Comparison of ENCODE assay signal across 20 cellular contexts in the genomic region with DNA sequence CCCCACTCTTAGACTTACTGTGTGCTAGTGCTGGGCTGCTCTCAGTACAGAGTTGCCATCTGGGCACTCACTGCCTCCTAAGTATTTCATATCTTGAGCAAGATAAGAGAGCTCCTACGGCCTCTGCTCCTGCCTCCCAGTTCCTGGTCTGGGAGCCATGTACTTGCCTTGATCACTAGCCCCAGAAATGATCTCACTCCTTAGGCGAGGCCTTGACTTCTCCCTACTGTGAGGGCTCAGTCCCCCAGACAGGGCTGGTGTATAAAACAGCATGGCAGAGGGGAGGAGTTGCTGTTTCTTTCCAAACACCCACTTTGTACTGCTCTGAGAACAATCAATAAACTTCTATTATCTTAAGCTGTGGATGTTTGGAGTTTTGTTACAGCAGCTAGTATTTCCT. TPM values are rescaled to one million over a fixed set of nuclear protein-coding genes. Genes with fewer than 3 reads are reported as not detected.
A peak's percentile ranks its signal among the peaks of the same experiment; 100 is the strongest.
DNase-seq lines count a peak whose midpoint lies in the region; ATAC-seq and TF ChIP-seq lines count a peak whose summit lies in the region.
"Had no signal": no experiment of that assay in that cellular context is flagged by ENCODE, and none has a peak within 500 bp of the region (broad histone marks: within the 10 kb centered on the region; RNA-seq: fewer than 3 reads in every experiment).

No MANE protein-coding gene starts in this region.

- no peak overlapping the region for H2BK5ac ChIP-seq in neuronal stem cell (ENCODE audit: low read length)

- CTCF ChIA-PET in activated CD4-positive, alpha-beta T cell treated with anti-CD3 and anti-CD28 coated beads, Interleukin-2, amount 10 ng/mL, durations not matched to agents 7 days and 5 days (lab: Charles Lee): interaction anchor here (1.1 to 1.2 kb wide), 2 partner anchors 9 to 19 kb away, joined by 3 read pairs; no protein-coding TSS in a partner anchor

- H3K9me3 ChIP-seq in right atrium auricular region (no peaks in the 10 kb centered on the region), neuronal stem cell (replicated peaks in 1 of 2; ENCODE audit: control insufficient read depth in 2 of 2, insufficient read depth in 1 of 2, low read depth in 1 of 2, low read length in 2 of 2) (peaks cover 0 to 4% of the 10 kb centered on the region in 2 donors)
- H3K9me3 ChIP-seq: HAP-1 had no signal

- no peak overlapping the region for H3K4ac ChIP-seq in neuronal stem cell (ENCODE audit: low read length)

- no peak overlapping the region for H2BK120ac ChIP-seq in neuronal stem cell (ENCODE audit: low read depth, low read length)

- no peaks in the 10 kb centered on the region for H3K79me1 ChIP-seq in neuronal stem cell (ENCODE audit: low read depth, low read length)

- POLR2A ChIA-PET in activated CD4-positive, alpha-beta T cell treated with anti-CD3 and anti-CD28 coated beads, Interleukin-2, amount 10 ng/mL, durations not matched to agents 7 days and 5 days (lab: Charles Lee): no interaction called here

- H3K18ac ChIP-seq in neuronal stem cell (ENCODE audit: low read length): no peak overlapping the region

- H3K36me3 Mint-ChIP-seq in activated CD4-positive, alpha-beta T cell treated with anti-CD3 and anti-CD28 coated beads, Interleukin-2, amount 10 ng/mL, durations not matched to agents 7 days and 5 days (ENCODE audit: low read depth): no peaks in the 10 kb centered on the region

- H3K23ac ChIP-seq in neuronal stem cell (ENCODE audit: low read depth, low read length, poor library complexity): no peak overlapping the region

- H3K27ac ChIP-seq in right atrium auricular region (no peak overlapping the region), neuronal stem cell (replicated peaks; ENCODE audit: low read length) (no peak overlapping the region)
- H3K27ac ChIP-seq: PC-9 had no signal

- intact Hi-C loops in cardiac septum (cut with DNase I): no loop called here

- no peak overlapping the region for H4K91ac ChIP-seq in neuronal stem cell (ENCODE audit: low read depth, low read length, poor library complexity)

- H3K14ac ChIP-seq in neuronal stem cell (ENCODE audit: low read length): no peak overlapping the region

- peak overlapping the region; percentile 7 for H2AK5ac ChIP-seq in neuronal stem cell (ENCODE audit: low read depth, low read length)

- no peak for TF ChIP-seq POLR2A in GM18505 (IDR thresholded peaks at IDR 0.05; ENCODE audit: borderline replicate concordance, extremely low read depth, insufficient read depth, insufficient read length)

- TF ChIP-seq CTCF in right atrium auricular region (IDR thresholded peaks at IDR 0.05): no peak

- H3K4me3 ChIP-seq in right atrium auricular region: no peak overlapping the region
- H3K4me3 ChIP-seq in neuronal stem cell (ENCODE audit: low read length in 2 of 2): no peak overlapping the region
- H3K4me3 ChIP-seq: HAP-1, PC-9 had no signal

- WGBS in neuronal stem cell (ENCODE audit: extremely low coverage in 2 of 2, insufficient read length in 2 of 2, insufficient replicate concordance in 1 of 2), 2 donors: no CpG with 5 or more reads among the region's 2 CpGs

- no peak overlapping the region for H4K8ac ChIP-seq in neuronal stem cell (ENCODE audit: low read depth, low read length)

- H3K27me3 ChIP-seq in right atrium auricular region (no peaks in the 10 kb centered on the region), neuronal stem cell (ENCODE audit: control insufficient read depth in 3 of 3, insufficient read depth in 3 of 3, low read depth in 1 of 3, low read length in 3 of 3) (peaks cover 0 to 19% (median 0%) of the 10 kb centered on the region in 3 experiments)

- no peaks in the 10 kb centered on the region for H3K9me3 Mint-ChIP-seq in activated CD4-positive, alpha-beta T cell treated with anti-CD3 and anti-CD28 coated beads, Interleukin-2, amount 10 ng/mL, durations not matched to agents 7 days and 5 days
- H3K9me3 Mint-ChIP-seq: CD4-positive, alpha-beta T cell had no signal

- no peak overlapping the region for H3K4me2 ChIP-seq in neuronal stem cell (ENCODE audit: insufficient read depth, low read length, poor library complexity, severe bottlenecking)
- H3K4me2 ChIP-seq: PC-9 had no signal

- H2BK12ac ChIP-seq in neuronal stem cell (ENCODE audit: low read length): no peak overlapping the region

- peak; percentile 44 for DNase-seq in right atrium auricular region (ENCODE audit: low spot score)
- no peak for DNase-seq in cardiac septum (ENCODE audit: low spot score)
- peak; percentile 37 for DNase-seq in ecto neural progenitor cell (ENCODE audit: low spot score)
- DNase-seq in neuronal stem cell (ENCODE audit: low spot score): no peak
- no peak for DNase-seq in activated CD4-positive, alpha-beta T cell treated with anti-CD3 and anti-CD28 coated beads, Interleukin-2, amount 10 ng/mL, durations not matched to agents 7 days and 5 days
- DNase-seq in HPDE6-E6E7 (ENCODE audit: extremely low spot score): no peak
- DNase-seq: CD4-positive, alpha-beta T cell; GOT3; KBM-7; MV-4-11; NCI-H1105; NCI-H146; NCI-H1930; NCI-H446; NCI-H526; NK-92 treated with Interleukin-12 subunit alpha and Interleukin-12 subunit beta, amount 100 ng/mL, for 24 hours; PC-9 had no signal

- no peak for ATAC-seq in GM18505 (IDR thresholded peaks at IDR 0.05; ENCODE audit: unreplicated experiment)
- ATAC-seq: Right ventricle myocardium inferior had no signal

- H3K4me1 Mint-ChIP-seq in activated CD4-positive, alpha-beta T cell treated with anti-CD3 and anti-CD28 coated beads, Interleukin-2, amount 10 ng/mL, durations not matched to agents 7 days and 5 days: no peaks in the 10 kb centered on the region

- H3K4me1 ChIP-seq in right atrium auricular region (no peaks in the 10 kb centered on the region), neuronal stem cell (ENCODE audit: control insufficient read depth in 2 of 2, insufficient read depth in 1 of 2, low read depth in 1 of 2, low read length in 2 of 2) (peaks cover 0 to 2% of the 10 kb centered on the region in 2 donors)
- H3K4me1 ChIP-seq: HAP-1 had no signal

- H3K9ac ChIP-seq in neuronal stem cell (ENCODE audit: low read depth, low read length, poor library complexity): no peak overlapping the region

- H2AFZ ChIP-seq in neuronal stem cell (ENCODE audit: low read length): no peak overlapping the region
- H2AFZ ChIP-seq: PC-9 had no signal

- no peaks in the 10 kb centered on the region for H3K27me3 Mint-ChIP-seq in activated CD4-positive, alpha-beta T cell treated with anti-CD3 and anti-CD28 coated beads, Interleukin-2, amount 10 ng/mL, durations not matched to agents 7 days and 5 days

- no peak overlapping the region for H3K4me3 Mint-ChIP-seq in activated CD4-positive, alpha-beta T cell treated with anti-CD3 and anti-CD28 coated beads, Interleukin-2, amount 10 ng/mL, durations not matched to agents 7 days and 5 days
- H3K4me3 Mint-ChIP-seq: CD4-positive, alpha-beta T cell had no signal

- H2BK15ac ChIP-seq in neuronal stem cell (ENCODE audit: low read length): no peak overlapping the region

- H3K36me3 ChIP-seq in right atrium auricular region (no peaks in the 10 kb centered on the region), neuronal stem cell (replicated peaks in 1 of 2; ENCODE audit: control insufficient read depth in 2 of 2, insufficient read depth in 2 of 2, low read length in 2 of 2) (no peaks in the 10 kb centered on the region)
- H3K36me3 ChIP-seq: HAP-1 had no signal

- H3K27ac Mint-ChIP-seq in activated CD4-positive, alpha-beta T cell treated with anti-CD3 and anti-CD28 coated beads, Interleukin-2, amount 10 ng/mL, durations not matched to agents 7 days and 5 days: no peak overlapping the region
- H3K27ac Mint-ChIP-seq: CD4-positive, alpha-beta T cell had no signal

RNA-seq across cellular contexts. Expression of gene TP53I11, which starts 47.4 kb away (rescaled TPM):
- total RNA-seq in right atrium auricular region (10 to 100 TPM; 46.7 to 89.0 TPM), cardiac septum (38.4 TPM)
- 235 TPM for polyA plus RNA-seq in neuronal stem cell (2013, experiment 1 of 2)
- polyA plus RNA-seq in neuronal stem cell (2013, experiment 2 of 2): 227 TPM
- 1 to 10 TPM in 1 of 2 experiments, under 1 TPM in 1; 0.67 to 1.4 TPM for total RNA-seq in activated CD4-positive, alpha-beta T cell treated with anti-CD3 and anti-CD28 coated beads, Interleukin-2, amount 10 ng/mL, durations not matched to agents 7 days and 5 days

Comparison
In these comparisons a context has a peak if more than half of its experiments do, and no peak if none do; other contexts are left out.
1. DNase-seq: peak in right atrium auricular region (single experiment) and ecto neural progenitor cell (single experiment); none in cardiac septum (single experiment), neuronal stem cell (single experiment), activated CD4-positive, alpha-beta T cell treated with anti-CD3 and anti-CD28 coated beads, Interleukin-2, amount 10 ng/mL, durations not matched to agents 7 days and 5 days (single experiment) and HPDE6-E6E7 (single experiment).
2. RNA of gene TP53I11, which starts 47.4 kb away (total RNA-seq): 46.7 to 89.0 TPM in right atrium auricular region and 38.4 TPM in cardiac septum (single experiment); 0.67 to 1.4 TPM in activated CD4-positive, alpha-beta T cell treated with anti-CD3 and anti-CD28 coated beads, Interleukin-2, amount 10 ng/mL, durations not matched to agents 7 days and 5 days; every median in the first group is over 10 times any median in the second.